Comparison of ENCODE assay signal across 20 cellular contexts in the genomic region with DNA sequence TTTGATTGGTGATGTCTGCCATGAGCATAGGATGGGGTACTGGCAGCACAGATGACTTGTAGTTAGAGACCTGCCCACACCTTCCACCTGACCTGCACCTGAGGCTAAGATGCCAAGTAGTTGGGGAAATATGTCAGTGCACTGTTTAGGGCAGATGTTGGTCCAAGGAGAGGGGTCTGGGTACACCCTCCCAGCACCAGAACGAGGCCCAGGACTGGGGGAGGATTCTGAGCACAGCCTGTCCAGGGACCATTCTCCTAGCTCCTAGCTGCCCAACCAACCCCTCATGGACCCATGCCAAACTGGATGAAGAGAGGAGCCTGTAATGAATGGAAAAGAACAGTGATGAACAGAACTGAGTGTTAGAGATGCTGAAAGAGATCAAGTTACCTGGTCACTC. TPM values are rescaled to one million over a fixed set of nuclear protein-coding genes. Genes with fewer than 3 reads are reported as not detected.
"Had no signal": no experiment of that assay in that cellular context is flagged by ENCODE, and none has a peak within 500 bp of the region (broad histone marks: within the 10 kb centered on the region; RNA-seq: fewer than 3 reads in every experiment).

No MANE protein-coding gene starts in this region.

- H3K36me3 ChIP-seq: suprapubic skin, thyroid gland, upper lobe of right lung, vagina had no signal

- H3K9me3 ChIP-seq: suprapubic skin, thyroid gland, upper lobe of right lung, vagina had no signal

- H3K27ac Mint-ChIP-seq: dendritic cell treated with granulocyte-macrophage colony-stimulating factor and Interleukin-4, amounts not matched to agents 40 ng/mL and 50 ng/mL, for 4 days; naive thymus-derived CD4-positive, alpha-beta T cell; nephron progenitor cell had no signal

- H3K27me3 ChIP-seq: thyroid gland, upper lobe of right lung, vagina had no signal

- H3K4me1 ChIP-seq: upper lobe of right lung, vagina had no signal

- FAIRE-seq: endothelial cell of umbilical vein, small intestine had no signal

- DNase-seq: erythroblast; foreskin melanocyte; hippocampal formation; mammary epithelial cell; naive thymus-derived CD4-positive, alpha-beta T cell; nephron progenitor cell; small intestine; stimulated activated CD4-positive, alpha-beta T cell treated with anti-CD3 and anti-CD28 coated beads, Interleukin-12 subunit alpha, Interleukin-12 subunit beta, amount 100 ng/mL, for 4 hours; stimulated activated CD4-positive, alpha-beta T cell treated with anti-CD3 and anti-CD28 coated beads, Interleukin-2, amount 100 ng/mL, for 48 hours; stimulated activated naive CD8-positive, alpha-beta T cell treated with anti-CD3 and anti-CD28 coated beads, Interleukin-15, Interleukin-2, amounts not matched to agents 100 U/mL and 50 U/mL, for 24 hours; upper lobe of right lung had no signal

- ATAC-seq: naive thymus-derived CD4-positive, alpha-beta T cell; stimulated activated naive CD8-positive, alpha-beta T cell treated with anti-CD3 and anti-CD28 coated beads, Interleukin-15, Interleukin-2, amounts not matched to agents 100 U/mL and 50 U/mL, for 24 hours; upper lobe of right lung had no signal

- H3K9me3 Mint-ChIP-seq: dendritic cell treated with granulocyte-macrophage colony-stimulating factor and Interleukin-4, amounts not matched to agents 40 ng/mL and 50 ng/mL, for 4 days; naive thymus-derived CD4-positive, alpha-beta T cell; nephron progenitor cell had no signal

- H3K27ac ChIP-seq: suprapubic skin, thyroid gland, upper lobe of right lung, vagina had no signal

- H3K36me3 Mint-ChIP-seq: naive thymus-derived CD4-positive, alpha-beta T cell had no signal

- H3K4me3 ChIP-seq: suprapubic skin, thyroid gland, upper lobe of right lung, vagina had no signal

- H3K4me3 Mint-ChIP-seq: dendritic cell treated with granulocyte-macrophage colony-stimulating factor and Interleukin-4, amounts not matched to agents 40 ng/mL and 50 ng/mL, for 4 days; naive thymus-derived CD4-positive, alpha-beta T cell; nephron progenitor cell had no signal

RNA-seq across cellular contexts. Expression of a gene that starts 28.0 kb away (rescaled TPM):
- total RNA-seq: mesenteric fat pad, mononuclear cell, omental fat pad, pulmonary artery endothelial cell, upper lobe of right lung, vagina had no signal
